17 cellular contexts compared by ENCODE assay signal in genomic region chr14:24965578-24965933, GRCh38.
DNase-seq lines count a peak whose midpoint lies in the region; TF ChIP-seq lines count a peak whose summit lies in the region.
"Had no signal": no experiment of that assay in that cellular context is flagged by ENCODE, and none has a peak within 500 bp of the region (broad histone marks: within the 10 kb centered on the region; RNA-seq: fewer than 3 reads in every experiment).

No MANE protein-coding gene starts in this region.

- peak overlapping the region; percentile 88 for H3K27ac Mint-ChIP-seq in mesothelial cell of epicardium
- H3K27ac Mint-ChIP-seq: activated CD4-positive, alpha-beta T cell treated with anti-CD3 and anti-CD28 coated beads, Interleukin-2, amount 10 ng/mL, durations not matched to agents 7 days and 5 days; CD4-positive, alpha-beta T cell; dendritic cell treated with granulocyte-macrophage colony-stimulating factor and Interleukin-4, amounts not matched to agents 40 ng/mL and 50 ng/mL, for 4 days had no signal

- peaks cover 21% of the 10 kb centered on the region for H3K4me1 Mint-ChIP-seq in mesothelial cell of epicardium
- H3K4me1 Mint-ChIP-seq: activated CD4-positive, alpha-beta T cell treated with anti-CD3 and anti-CD28 coated beads, Interleukin-2, amount 10 ng/mL, durations not matched to agents 7 days and 5 days had no signal

- H3K4me3 ChIP-seq in ACC112 (ENCODE audit: low read depth, low read length) (no peak overlapping the region), skeletal muscle tissue (ENCODE audit: low read length in 3 of 3) (no peak overlapping the region)
- H3K4me3 ChIP-seq: ascending aorta, tibial nerve had no signal

- no peaks in the 10 kb centered on the region for H3K9me3 Mint-ChIP-seq in mesothelial cell of epicardium
- H3K9me3 Mint-ChIP-seq: activated CD4-positive, alpha-beta T cell treated with anti-CD3 and anti-CD28 coated beads, Interleukin-2, amount 10 ng/mL, durations not matched to agents 7 days and 5 days; CD4-positive, alpha-beta T cell; dendritic cell treated with granulocyte-macrophage colony-stimulating factor and Interleukin-4, amounts not matched to agents 40 ng/mL and 50 ng/mL, for 4 days had no signal

- H3K4me1 ChIP-seq in ACC112 (ENCODE audit: control insufficient read depth, insufficient read depth, low read length, unreplicated experiment) (peaks cover 7% of the 10 kb centered on the region), skeletal muscle tissue (ENCODE audit: control insufficient read depth in 3 of 3, insufficient read depth in 3 of 3, low read length in 3 of 3) (peaks cover 8 to 15% (median 12%) of the 10 kb centered on the region in 3 donors)

- H3K9ac ChIP-seq in skeletal muscle tissue (ENCODE audit: low read depth in 1 of 3, low read length in 3 of 3): no peak overlapping the region

- H3K9me3 ChIP-seq in skeletal muscle tissue (ENCODE audit: control insufficient read depth in 3 of 3, low read length in 3 of 3): no peaks in the 10 kb centered on the region
- H3K9me3 ChIP-seq: ascending aorta, tibial nerve had no signal

- no peak for TF ChIP-seq CTCF in mesothelial cell of epicardium (IDR thresholded peaks at IDR 0.05; ENCODE audit: unreplicated experiment)

- DNase-seq in mesothelial cell of epicardium (ENCODE audit: low spot score in 2 of 2, unreplicated experiment in 2 of 2): no peak
- no peak for DNase-seq in NOMO-1 treated with dmso at 0.1 percent for 144 hours (lab: John Stamatoyannopoulos, UW; ENCODE audit: unreplicated experiment)
- no peak for DNase-seq in NCI-H2196 treated with DMSO at 0.1 percent for 48 hours (lab: John Stamatoyannopoulos, UW; ENCODE audit: unreplicated experiment)
- no peak for DNase-seq in Ammon's horn (ENCODE audit: low spot score)
- no peak for DNase-seq in NCI-H187 (lab: John Stamatoyannopoulos, UW)
- DNase-seq: activated CD4-positive, alpha-beta T cell treated with anti-CD3 and anti-CD28 coated beads, Interleukin-2, amount 10 ng/mL, durations not matched to agents 7 days and 5 days; activated naive CD4-positive, alpha-beta T cell treated with Interleukin-2 at 50 U/mL for 16 hours; CD4-positive, alpha-beta T cell; NCI-H1436 treated with DMSO at 0.1 percent for 48 hours; NCI-H2227 treated with DMSO at 0.1 percent for 48 hours; RPMI8226 had no signal

- H3K36me3 Mint-ChIP-seq in mesothelial cell of epicardium: no peaks in the 10 kb centered on the region

- no peaks in the 10 kb centered on the region for H3K27me3 Mint-ChIP-seq in mesothelial cell of epicardium (ENCODE audit: low read depth)

- H3K27me3 ChIP-seq in ACC112 (ENCODE audit: insufficient read depth, low read length) (no peaks in the 10 kb centered on the region), skeletal muscle tissue (ENCODE audit: control insufficient read depth in 3 of 3, insufficient read depth in 3 of 3, low read length in 3 of 3) (no peaks in the 10 kb centered on the region)
- H3K27me3 ChIP-seq: ascending aorta, tibial nerve had no signal

- peak overlapping the region; percentile 42; the same call in 1 of the 2 replicates for H3K27ac ChIP-seq in ACC112 (ENCODE audit: low read depth, low read length)
- H3K27ac ChIP-seq in cingulate gyrus (ENCODE audit: low read depth, low read length): peak overlapping the region; percentile 4
- peak overlapping the region; percentile 45 for H3K27ac ChIP-seq in skeletal muscle tissue (ENCODE audit: low read depth, low read length)

- H3K79me2 ChIP-seq in ACC112 (ENCODE audit: control insufficient read depth, insufficient read depth, low read length, unreplicated experiment): no peaks in the 10 kb centered on the region

- H2AFZ ChIP-seq in ACC112 (ENCODE audit: low read length, unreplicated experiment): no peak overlapping the region

- no peak overlapping the region for H3K4me3 Mint-ChIP-seq in mesothelial cell of epicardium
- H3K4me3 Mint-ChIP-seq: activated CD4-positive, alpha-beta T cell treated with anti-CD3 and anti-CD28 coated beads, Interleukin-2, amount 10 ng/mL, durations not matched to agents 7 days and 5 days; CD4-positive, alpha-beta T cell; dendritic cell treated with granulocyte-macrophage colony-stimulating factor and Interleukin-4, amounts not matched to agents 40 ng/mL and 50 ng/mL, for 4 days had no signal

- H3K36me3 ChIP-seq in ACC112 (ENCODE audit: insufficient read depth, low read length) (no peaks in the 10 kb centered on the region), skeletal muscle tissue (ENCODE audit: control insufficient read depth in 3 of 3, insufficient read depth in 3 of 3, low read length in 3 of 3) (no peaks in the 10 kb centered on the region)
- H3K36me3 ChIP-seq: ascending aorta, tibial nerve had no signal
